8 cellular contexts compared by ENCODE assay signal in genomic region chr13:21638319-21639282, GRCh38.
DNase-seq lines count a peak whose midpoint lies in the region; ATAC-seq and TF ChIP-seq lines count a peak whose summit lies in the region.

No MANE protein-coding gene starts in this region.

- DNase-seq in GM06990 (ENCODE audit: extremely low read depth, insufficient read length) (no peak), NB4 (ENCODE audit: low read depth) (peak; percentile 55), hepatic stellate cell (ENCODE audit: low spot score) (peak; percentile 17), NCI-H226 (no peak)
- peak; percentile 7 to 25 for DNase-seq in activated CD4-positive, alpha-beta T cell treated with anti-CD3 and anti-CD28 coated beads, Interleukin-2, amount 50 U/mL, for 48 hours
- peak; percentile 29 for DNase-seq in stimulated activated CD4-positive, alpha-beta T cell treated with anti-CD3 and anti-CD28 coated beads, Interleukin-4, amount 100 ng/mL, for 24 hours

- H3K27me3 ChIP-seq in BLaER1, result no peaks in the 10 kb centered on the region
- no peaks in the 10 kb centered on the region for H3K27me3 ChIP-seq in GM06990 (replicated peaks; ENCODE audit: control insufficient read depth, insufficient read depth, low read length)

- H3K4me1 ChIP-seq in BLaER1, result peaks cover 45% of the 10 kb centered on the region

- H3K36me3 ChIP-seq in BLaER1 (no peaks in the 10 kb centered on the region), GM06990 (ENCODE audit: control insufficient read depth, insufficient read depth, low read length) (no peaks in the 10 kb centered on the region)

- TF ChIP-seq CTCF in GM06990 (IDR thresholded peaks at IDR 0.05; ENCODE audit: insufficient read depth, low read length, poor library complexity, severe bottlenecking) (peak; percentile 66), NB4 (IDR thresholded peaks at IDR 0.05; ENCODE audit: low read depth, low read length) (peak; percentile 70)

- peak overlapping the region; percentile 18 for H3K4me2 ChIP-seq in BLaER1

- no peaks in the 10 kb centered on the region for H3K9me3 ChIP-seq in BLaER1

- no peaks in the 10 kb centered on the region for H4K20me1 ChIP-seq in BLaER1

- no peak for ATAC-seq in GM21786 (IDR thresholded peaks at IDR 0.05; ENCODE audit: unreplicated experiment)

- H3K4me3 ChIP-seq in BLaER1, result no peak overlapping the region
- H3K4me3 ChIP-seq in GM06990 (replicated peaks; ENCODE audit: low read depth, low read length), result no peak overlapping the region
- H3K4me3 ChIP-seq in NB4 (ENCODE audit: low read depth, low read length), result no peak overlapping the region

- peak overlapping the region; percentile 4; the same call in 1 of the 2 replicates for H3K9ac ChIP-seq in BLaER1

- H3K27ac ChIP-seq in BLaER1, result peak overlapping the region; percentile 1; the same call in 1 of the 2 replicates

- TF ChIP-seq POLR2A in NB4 (IDR thresholded peaks at IDR 0.05; ENCODE audit: extremely low read depth, insufficient read length), result no peak

Comparison
In these comparisons a context has a peak if more than half of its experiments do, and no peak if none do; other contexts are left out.
1. DNase-seq: peak in NB4 (single experiment), activated CD4-positive, alpha-beta T cell treated with anti-CD3 and anti-CD28 coated beads, Interleukin-2, amount 50 U/mL, for 48 hours (2 of 2), hepatic stellate cell (single experiment) and stimulated activated CD4-positive, alpha-beta T cell treated with anti-CD3 and anti-CD28 coated beads, Interleukin-4, amount 100 ng/mL, for 24 hours (single experiment); none in GM06990 (single experiment) and NCI-H226 (single experiment).